ENCODE assay signal across 1 cellular context in genomic region chr2:218323526-218324472, GRCh38.
TF ChIP-seq lines count a peak whose summit lies in the region.

No MANE protein-coding gene starts in this region.

TF ChIP-seq in WTC11, 78 proteins besides CTCF, POLR2A, EP300 and RAD21 (continued from another document):
- 0 out of 2 replicates have a peak, but pooled peaks have one; percentile 16 for TF ChIP-seq PRDM15 (CRISPR knock-in tag; IDR thresholded peaks at IDR 0.05)
- no peak for TF ChIP-seq TEAD1 (CRISPR knock-in tag; IDR thresholded peaks at IDR 0.05)
- TF ChIP-seq ZNF532 (CRISPR knock-in tag; IDR thresholded peaks at IDR 0.05; ENCODE audit: borderline replicate concordance): no peak
- no peak for TF ChIP-seq ELF4 (CRISPR knock-in tag; IDR thresholded peaks at IDR 0.05; ENCODE audit: low read depth)
- TF ChIP-seq ZNF671 (CRISPR knock-in tag; IDR thresholded peaks at IDR 0.05): no peak
- TF ChIP-seq ZNF219 (CRISPR knock-in tag; IDR thresholded peaks at IDR 0.05; ENCODE audit: borderline replicate concordance): no peak
- TF ChIP-seq PRRX2 (CRISPR knock-in tag; IDR thresholded peaks at IDR 0.05): no peak
- TF ChIP-seq ETV6 (CRISPR knock-in tag; IDR thresholded peaks at IDR 0.05): no peak; the same call in 1 of the 2 replicates
- no peak for TF ChIP-seq NFE2L1 (CRISPR knock-in tag; IDR thresholded peaks at IDR 0.05)
- no peak for TF ChIP-seq ZNF138 (CRISPR knock-in tag; conservative IDR thresholded peaks at IDR 0.05)
- TF ChIP-seq E2F5 (CRISPR knock-in tag; IDR thresholded peaks at IDR 0.05): no peak
- no peak for TF ChIP-seq JUN (CRISPR knock-in tag; IDR thresholded peaks at IDR 0.05)
- TF ChIP-seq ZNF121 (CRISPR knock-in tag; IDR thresholded peaks at IDR 0.05): no peak
- peak; percentile 76 for TF ChIP-seq SP1 (CRISPR knock-in tag; conservative IDR thresholded peaks at IDR 0.05)
